Comparison of ENCODE assay signal across 29 cellular contexts in the genomic region with DNA sequence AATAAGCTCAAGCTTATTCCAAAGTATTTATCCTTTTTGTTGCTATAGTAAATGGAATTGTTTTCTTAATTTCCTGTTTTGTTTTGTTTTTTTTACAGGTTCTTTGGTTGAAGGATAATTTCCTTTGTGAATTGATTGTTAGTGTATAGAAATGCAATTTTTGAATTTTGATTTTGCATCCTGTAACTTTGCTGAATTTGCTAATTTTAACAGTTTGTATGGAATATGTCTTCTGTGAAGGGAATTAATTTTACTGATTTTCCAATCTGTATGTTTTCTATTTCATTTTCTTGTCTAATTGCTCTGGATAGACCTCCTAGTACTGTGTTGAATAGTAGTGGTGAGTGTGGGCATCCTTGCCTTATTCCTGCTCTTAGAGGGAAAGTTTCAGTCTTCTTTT.
"Had no signal": no experiment of that assay in that cellular context is flagged by ENCODE, and none has a peak within 500 bp of the region (broad histone marks: within the 10 kb centered on the region; RNA-seq: fewer than 3 reads in every experiment).

No MANE protein-coding gene starts in this region.

- DNase-seq: natural killer cell; occipital lobe; ovary; posterior cingulate gyrus; psoas muscle; right cardiac atrium; right lobe of liver; sigmoid colon; small intestine; stimulated activated CD4-positive, alpha-beta T cell treated with anti-CD3 and anti-CD28 coated beads, Interleukin-15, amount 100 ng/mL, for 24 hours; stimulated activated CD4-positive, alpha-beta T cell treated with anti-CD3 and anti-CD28 coated beads, Interleukin-2, amount 100 ng/mL, for 24 hours; stimulated activated CD4-positive, alpha-beta T cell treated with anti-CD3 and anti-CD28 coated beads, Interleukin-2, amount 100 ng/mL, for 48 hours; stimulated activated CD4-positive, alpha-beta T cell treated with anti-CD3 and anti-CD28 coated beads, Interleukin-4, amount 100 ng/mL, for 24 hours; stimulated activated naive B cell treated with anti-CD40 and anti-IgM and Interleukin-4, amounts not matched to agents 10 μg/mL and 1 μg/mL and 100 μg/mL, for 72 hours; stimulated activated naive CD8-positive, alpha-beta T cell treated with anti-CD3 and anti-CD28 coated beads, Interleukin-15, amount 100 ng/mL, for 72 hours; stimulated activated naive CD8-positive, alpha-beta T cell treated with anti-CD3 and anti-CD28 coated beads, Interleukin-15, Interleukin-2, amounts not matched to agents 100 U/mL and 50 U/mL, for 24 hours; substantia nigra; testis; tibial artery; transverse colon; upper lobe of right lung; uterus had no signal

- H3K27me3 Mint-ChIP-seq: progenitor cell of endocrine pancreas; stimulated activated naive B cell treated with anti-CD40 and anti-IgM and Interleukin-4, amounts not matched to agents 10 μg/mL and 1 μg/mL and 100 μg/mL, for 72 hours; stimulated activated naive CD8-positive, alpha-beta T cell treated with anti-CD3 and anti-CD28 coated beads, Interleukin-15, amount 100 ng/mL, for 72 hours; type B pancreatic cell had no signal

- H3K4me2 ChIP-seq: neural progenitor cell had no signal

- H3K9ac ChIP-seq: neural progenitor cell, parathyroid adenoma had no signal

- H3K4me1 Mint-ChIP-seq: nephron, neural progenitor cell had no signal

- H3K27ac Mint-ChIP-seq: natural killer cell; nephron; neural progenitor cell; progenitor cell of endocrine pancreas; stimulated activated effector memory CD8-positive, alpha-beta T cell treated with anti-CD3 and anti-CD28 coated beads, Interleukin-12 subunit alpha, Interleukin-12 subunit beta, amount 100 ng/mL, for 72 hours; stimulated activated naive B cell treated with anti-CD40 and anti-IgM and Interleukin-4, amounts not matched to agents 10 μg/mL and 1 μg/mL and 100 μg/mL, for 72 hours; stimulated activated naive CD8-positive, alpha-beta T cell treated with anti-CD3 and anti-CD28 coated beads, Interleukin-15, amount 100 ng/mL, for 72 hours; type B pancreatic cell had no signal

- H3K27me3 ChIP-seq: neural progenitor cell, ovary, right lobe of liver, sigmoid colon, suprapubic skin, testis, tibial artery, transverse colon, upper lobe of right lung, uterus had no signal

- H3K4me1 ChIP-seq: neural progenitor cell, parathyroid adenoma, psoas muscle, right lobe of liver, suprapubic skin, testis, transverse colon, upper lobe of right lung, uterus had no signal

- H3K36me3 Mint-ChIP-seq: natural killer cell had no signal

- H3K4me3 ChIP-seq: neural progenitor cell, ovary, psoas muscle, right lobe of liver, sigmoid colon, suprapubic skin, testis, tibial artery, transverse colon, upper lobe of right lung, uterus had no signal

- H3K4me3 Mint-ChIP-seq: natural killer cell; nephron; neural progenitor cell; stimulated activated effector memory CD8-positive, alpha-beta T cell treated with anti-CD3 and anti-CD28 coated beads, Interleukin-12 subunit alpha, Interleukin-12 subunit beta, amount 100 ng/mL, for 72 hours; stimulated activated naive B cell treated with anti-CD40 and anti-IgM and Interleukin-4, amounts not matched to agents 10 μg/mL and 1 μg/mL and 100 μg/mL, for 72 hours; stimulated activated naive CD8-positive, alpha-beta T cell treated with anti-CD3 and anti-CD28 coated beads, Interleukin-15, amount 100 ng/mL, for 72 hours; type B pancreatic cell had no signal

- H3K9me3 Mint-ChIP-seq: natural killer cell; stimulated activated effector memory CD8-positive, alpha-beta T cell treated with anti-CD3 and anti-CD28 coated beads, Interleukin-12 subunit alpha, Interleukin-12 subunit beta, amount 100 ng/mL, for 72 hours had no signal

- FAIRE-seq: small intestine had no signal

- H3K9me3 ChIP-seq: ovary, right lobe of liver, sigmoid colon, suprapubic skin, testis, transverse colon, upper lobe of right lung, uterus had no signal

- ATAC-seq: natural killer cell; psoas muscle; right cardiac atrium; right lobe of liver; stimulated activated effector memory CD8-positive, alpha-beta T cell treated with anti-CD3 and anti-CD28 coated beads, Interleukin-12 subunit alpha, Interleukin-12 subunit beta, amount 100 ng/mL, for 72 hours; stimulated activated naive B cell treated with anti-CD40 and anti-IgM and Interleukin-4, amounts not matched to agents 10 μg/mL and 1 μg/mL and 100 μg/mL, for 72 hours; stimulated activated naive CD8-positive, alpha-beta T cell treated with anti-CD3 and anti-CD28 coated beads, Interleukin-15, amount 100 ng/mL, for 72 hours; stimulated activated naive CD8-positive, alpha-beta T cell treated with anti-CD3 and anti-CD28 coated beads, Interleukin-15, Interleukin-2, amounts not matched to agents 100 U/mL and 50 U/mL, for 24 hours; upper lobe of right lung had no signal

- H2AFZ ChIP-seq: neural progenitor cell, parathyroid adenoma had no signal

- H3K36me3 ChIP-seq: ovary, right lobe of liver, sigmoid colon, transverse colon, uterus had no signal

- H3K27ac ChIP-seq: neural progenitor cell, ovary, parathyroid adenoma, psoas muscle, right lobe of liver, sigmoid colon, suprapubic skin, testis, tibial artery, transverse colon, upper lobe of right lung, uterus had no signal
